In the genomic region with DNA sequence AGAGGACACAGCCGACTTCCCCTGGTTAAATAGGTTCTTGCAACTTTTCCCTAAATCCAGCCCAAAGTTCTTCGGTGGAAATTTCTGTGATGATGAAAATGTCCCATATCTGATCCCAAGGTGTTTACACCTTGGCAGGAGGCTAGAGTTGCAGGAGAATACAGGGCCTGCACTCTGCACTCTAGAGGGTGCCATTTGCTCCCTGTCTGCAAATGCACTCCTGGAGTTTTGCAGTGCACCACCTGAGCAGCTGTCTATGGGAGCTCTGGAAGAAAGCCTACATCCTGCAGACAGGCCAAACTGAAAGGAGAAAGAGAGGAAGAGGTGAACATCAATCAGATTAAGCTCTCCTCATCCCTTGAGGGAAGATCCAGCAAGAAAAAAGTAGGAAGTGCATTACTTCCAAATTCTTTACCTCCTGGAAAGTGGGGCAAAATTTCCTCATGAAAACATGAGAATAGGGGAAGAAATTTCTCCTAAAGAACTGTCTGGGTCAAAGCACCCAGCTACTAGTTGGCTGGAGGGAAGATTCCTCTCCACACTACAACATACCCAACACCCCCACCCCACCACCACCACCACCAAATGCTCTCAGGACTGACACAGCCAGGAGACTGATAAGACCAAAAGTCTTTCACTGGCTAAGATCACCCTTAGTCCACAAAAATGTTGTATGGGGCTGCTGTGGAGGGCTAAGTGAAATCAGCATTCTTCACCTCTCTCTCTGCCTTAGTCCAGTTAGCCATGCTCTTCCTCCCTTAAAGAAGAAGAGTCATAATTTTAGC, we compare ENCODE assay signal across 1 cellular context.
TF ChIP-seq lines count a peak whose summit lies in the region.

No MANE protein-coding gene starts in this region.

TF ChIP-seq in IMR-90, 13 proteins besides CTCF, POLR2A, EP300 and RAD21 (continued from another document):
- TF ChIP-seq CEBPB (IDR thresholded peaks at IDR 0.05; ENCODE audit: low read depth, low read length) (no peak), SMC3 (IDR thresholded peaks at IDR 0.05; ENCODE audit: low read depth, low read length) (no peak), RFX5 (IDR thresholded peaks at IDR 0.05; ENCODE audit: low read depth, low read length) (no peak), USF2 (IDR thresholded peaks at IDR 0.05; ENCODE audit: low read depth, low read length) (no peak), RCOR1 (IDR thresholded peaks at IDR 0.05; ENCODE audit: insufficient replicate concordance, low read length) (no peak), MAZ (IDR thresholded peaks at IDR 0.05; ENCODE audit: borderline replicate concordance, low read depth, low read length) (no peak), MXI1 (IDR thresholded peaks at IDR 0.05; ENCODE audit: borderline replicate concordance, low read depth, low read length) (no peak)
